Comparison of ENCODE assay signal across 8 cellular contexts in the genomic region with DNA sequence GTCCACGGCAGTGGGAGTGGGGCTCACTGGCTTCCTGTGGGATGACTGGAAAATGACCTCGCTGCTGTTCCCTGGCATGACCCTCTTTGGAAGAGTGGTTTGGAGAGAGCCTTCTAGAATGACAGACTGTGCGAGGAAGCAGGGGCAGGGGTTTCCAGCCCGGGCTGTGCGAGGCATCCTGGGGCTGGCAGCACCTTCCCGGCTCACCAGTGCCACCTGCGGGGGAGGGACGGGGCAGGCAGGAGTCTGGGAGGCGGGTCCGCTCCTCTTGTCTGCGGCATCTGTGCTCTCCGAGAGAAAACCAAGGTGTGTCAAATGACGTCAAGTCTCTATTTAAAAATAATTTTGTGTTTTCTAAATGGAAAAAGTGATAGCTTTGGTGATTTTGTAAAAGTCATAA. TPM values are rescaled to one million over a fixed set of nuclear protein-coding genes. Genes with fewer than 3 reads are reported as not detected.
DNase-seq lines count a peak whose midpoint lies in the region; ATAC-seq and TF ChIP-seq lines count a peak whose summit lies in the region.

No MANE protein-coding gene starts in this region.

- no peaks in the 10 kb centered on the region for H3K36me3 ChIP-seq in HCT116 (ENCODE audit: control insufficient read depth in 1 of 2, insufficient read depth in 2 of 2, low read length in 2 of 2)

- TF ChIP-seq POLR2A in HCT116 (IDR thresholded peaks at IDR 0.05; ENCODE audit: borderline replicate concordance, extremely low read depth, insufficient read depth, insufficient read length), result no peak

- intact Hi-C loops in HCT116 (cut with micrococcal nuclease), result loop anchor here (1.0 to 2.0 kb wide), 4 partner anchors 57 to 244 kb away; partner anchors contain the start of gene GAA

- no peaks in the 10 kb centered on the region for H3K9me3 ChIP-seq in HCT116 (ENCODE audit: control insufficient read depth in 1 of 2, insufficient read depth in 1 of 2, low read depth in 1 of 2, low read length in 2 of 2)

- peak overlapping the region; percentile 37; the same call in 1 of the 2 replicates for H3K4me2 ChIP-seq in HCT116 (ENCODE audit: low read length)

- no peaks in the 10 kb centered on the region for H3K9me2 ChIP-seq in HCT116 (ENCODE audit: insufficient read depth)

- H2AFZ ChIP-seq in HCT116 (ENCODE audit: low read depth, low read length, poor library complexity, severe bottlenecking), result no peak overlapping the region

- no TSS peak for BruUV-seq in HCT116 (replicated peaks; lab: Mats Ljungman, UMichigan)

- no peak overlapping the region for H3K4me3 ChIP-seq in AG09309 (ENCODE audit: control insufficient read depth, low read depth, low read length)
- H3K4me3 ChIP-seq in HCT116 (replicated peaks in 1 of 2; ENCODE audit: low read depth in 1 of 2, low read length in 2 of 2), result no peak overlapping the region

- H3K27me3 ChIP-seq in HCT116 (ENCODE audit: insufficient read depth, low read length), result no peaks in the 10 kb centered on the region

- H3K4me1 ChIP-seq in HCT116 (ENCODE audit: control insufficient read depth in 1 of 2, insufficient read depth in 2 of 2, low read length in 2 of 2), result peaks cover 32 to 50% of the 10 kb centered on the region in 2 experiments

- peak; percentile 44 for TF ChIP-seq CTCF in AG09309 (IDR thresholded peaks at IDR 0.05; ENCODE audit: control insufficient read depth, insufficient read depth, low read depth, low read length, missing control alignments)
- TF ChIP-seq CTCF in HCT116 (IDR thresholded peaks at IDR 0.05 in 2 of 3, conservative IDR thresholded peaks at IDR 0.05 in 1 of 3; ENCODE audit: borderline replicate concordance in 1 of 3, insufficient read depth in 1 of 3, low read depth in 2 of 3, low read length in 2 of 3), result peak; percentile 81 to 94 (median 91)

- H3K27ac ChIP-seq in HCT116 (ENCODE audit: low read depth, low read length), result peak overlapping the region; percentile 3; the same call in 1 of the 2 replicates

- CTCF ChIA-PET in HCT116 (lab: Charles Lee), result interaction anchor here (1.0 kb wide), 1 partner anchor 151 kb away, joined by 3 read pairs; the partner anchor contains the start of gene GAA

- POLR2A ChIA-PET in HCT116 (lab: Charles Lee), result no interaction called here

- peak; percentile 90 for ATAC-seq in HCT116
- ATAC-seq in GM19328 (IDR thresholded peaks at IDR 0.05; ENCODE audit: unreplicated experiment), result no peak
- no peak for ATAC-seq in HG03442 (IDR thresholded peaks at IDR 0.05; ENCODE audit: unreplicated experiment)

- no peak overlapping the region for H3K9ac ChIP-seq in HCT116 (ENCODE audit: low read length)

- peak; percentile 92 for TF ChIP-seq RAD21 in HCT116 (IDR thresholded peaks at IDR 0.05; ENCODE audit: low read depth)

- no peaks in the 10 kb centered on the region for H3K79me2 ChIP-seq in HCT116 (ENCODE audit: insufficient read depth, low read length)

- no peak for DNase-seq in AG09309 (ENCODE audit: low read depth)
- DNase-seq in HCT116 (ENCODE audit: low read depth, low spot score), result peak; percentile 46
- DNase-seq in SHP77 treated with DMSO at 0.1 percent for 48 hours (lab: John Stamatoyannopoulos, UW), result peak; percentile 87
- DNase-seq in activated naive CD4-positive, alpha-beta T cell (lab: John Stamatoyannopoulos, UW), result peak; percentile 38 to 90 (median 74)
- DNase-seq in iPS-NIHi7 (ENCODE audit: extremely low spot score), result peak; percentile 90
- peak; percentile 69 to 84 (median 82) for DNase-seq in stimulated activated CD4-positive, alpha-beta T cell treated with anti-CD3 and anti-CD28 coated beads, TNF-alpha, amount 100 ng/mL, for 4 hours (ENCODE audit: low read depth in 3 of 3)

- RAD21 ChIA-PET in HCT116 (lab: Charles Lee; ENCODE audit: low non-redundant PET in 1 of 2, low total read pairs in 2 of 2, uncharacterized antibody in 2 of 2, unreplicated experiment in 2 of 2), result no interaction called here

- H4K20me1 ChIP-seq in HCT116 (ENCODE audit: insufficient read depth), result no peaks in the 10 kb centered on the region

TF ChIP-seq in HCT116, 20 proteins besides CTCF, POLR2A, EP300 and RAD21:
- TF ChIP-seq POLR2AphosphoS5 (IDR thresholded peaks at IDR 0.05; ENCODE audit: low read depth, low read length), result no peak
- TF ChIP-seq REST (IDR thresholded peaks at IDR 0.05; ENCODE audit: low read depth), result no peak
- no peak for TF ChIP-seq TCF7L2 (IDR thresholded peaks at IDR 0.05; ENCODE audit: borderline replicate concordance, extremely low read depth, insufficient read depth, insufficient read length)
- no peak for TF ChIP-seq ATF3 (IDR thresholded peaks at IDR 0.05)
- no peak for TF ChIP-seq CBX3 (IDR thresholded peaks at IDR 0.05; ENCODE audit: low read depth)
- TF ChIP-seq ZNF274 (IDR thresholded peaks at IDR 0.05; ENCODE audit: low read depth, low read length), result no peak
- TF ChIP-seq SIN3A (IDR thresholded peaks at IDR 0.05; ENCODE audit: low read depth), result no peak
- TF ChIP-seq SP1 (IDR thresholded peaks at IDR 0.05; ENCODE audit: low read depth), result no peak
- TF ChIP-seq, protein P1, sequence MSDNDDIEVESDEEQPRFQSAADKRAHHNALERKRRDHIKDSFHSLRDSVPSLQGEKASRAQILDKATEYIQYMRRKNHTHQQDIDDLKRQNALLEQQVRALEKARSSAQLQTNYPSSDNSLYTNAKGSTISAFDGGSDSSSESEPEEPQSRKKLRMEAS (IDR thresholded peaks at IDR 0.05), result no peak
- no peak for TF ChIP-seq ELF1 (IDR thresholded peaks at IDR 0.05; ENCODE audit: borderline replicate concordance, low read depth)
- no peak for TF ChIP-seq EZH2 (IDR thresholded peaks at IDR 0.05)
- TF ChIP-seq CEBPB (IDR thresholded peaks at IDR 0.05; ENCODE audit: low read depth), result no peak

RNA-seq across cellular contexts. Expression of gene RNF213, which starts 7.8 kb away (rescaled TPM):
- total RNA-seq in HCT116 (2021; ENCODE audit: unreplicated experiment), result 44.5 TPM
- 36.6 and 38.0 TPM in 2 replicates for polyA plus RNA-seq in HCT116 (2012)

RNA-seq across cellular contexts. Expression of gene SLC26A11, which starts 32.6 kb away (rescaled TPM):
- 17.7 TPM for total RNA-seq in HCT116 (2021; ENCODE audit: unreplicated experiment)
- 11.2 and 13.1 TPM in 2 replicates for polyA plus RNA-seq in HCT116 (2012)

RNA-seq across cellular contexts. Expression of gene SGSH, which starts 32.7 kb away (rescaled TPM):
- 34.4 TPM for total RNA-seq in HCT116 (2021; ENCODE audit: unreplicated experiment)
- polyA plus RNA-seq in HCT116 (2012), result 25.6 and 29.3 TPM in 2 replicates
